In the genomic region with DNA sequence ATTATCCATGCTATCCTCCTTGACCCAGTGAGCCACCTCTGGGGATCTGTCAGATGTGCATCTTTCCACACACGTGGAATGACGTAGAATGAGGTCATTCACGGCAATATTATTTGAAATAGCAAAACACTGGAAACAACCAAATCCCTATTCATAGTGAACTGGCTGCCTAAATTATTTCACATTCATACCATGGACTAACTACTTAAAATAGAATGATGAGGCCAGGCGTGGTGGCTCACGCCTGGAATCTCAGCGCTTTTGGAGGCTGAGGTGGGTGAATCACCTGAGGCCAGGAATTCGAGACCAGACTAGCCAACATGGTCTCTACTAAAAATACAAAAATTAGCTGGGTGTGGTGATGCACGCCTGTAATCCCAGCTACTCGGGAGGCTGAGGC, we compare ENCODE assay signal across 16 cellular contexts.
DNase-seq lines count a peak whose midpoint lies in the region; ATAC-seq and TF ChIP-seq lines count a peak whose summit lies in the region.
"Had no signal": no experiment of that assay in that cellular context is flagged by ENCODE, and none has a peak within 500 bp of the region (broad histone marks: within the 10 kb centered on the region; RNA-seq: fewer than 3 reads in every experiment).

No MANE protein-coding gene starts in this region.

- H3K27me3 ChIP-seq in HUES6 (ENCODE audit: control insufficient read depth, insufficient read depth, low read length) (no peaks in the 10 kb centered on the region), RWPE2 (ENCODE audit: insufficient read depth, poor library complexity, severe bottlenecking) (no peaks in the 10 kb centered on the region), foreskin keratinocyte (no peaks in the 10 kb centered on the region)
- H3K27me3 ChIP-seq: BE2C had no signal

- H3K9me3 ChIP-seq in HUES6 (ENCODE audit: control insufficient read depth, insufficient read depth, low read depth, low read length) (no peaks in the 10 kb centered on the region), RWPE2 (ENCODE audit: severe bottlenecking) (no peaks in the 10 kb centered on the region)
- H3K9me3 ChIP-seq: BE2C had no signal

- no peak for DNase-seq in RWPE2 (ENCODE audit: low spot score)
- DNase-seq in foreskin keratinocyte, result peak; percentile 63 to 76
- DNase-seq in activated T-cell treated with anti-CD3 and anti-CD28 coated beads for 4 hours, result no peak
- no peak for DNase-seq in ureter (ENCODE audit: low spot score)
- DNase-seq: BE2C; CD4-positive, alpha-beta memory T cell; DMS79; NCI-H1105 treated with DMSO at 0.1 percent for 48 hours; NCI-H1694 treated with DMSO at 0.1 percent for 48 hours; NCI-H2107; NCI-H226; NCI-H524 treated with DMSO at 0.1 percent for 48 hours; SIG-M5 had no signal

- H3K4me1 ChIP-seq in HUES6 (ENCODE audit: control insufficient read depth, insufficient read depth, low read length), result peaks cover 58% of the 10 kb centered on the region
- H3K4me1 ChIP-seq in RWPE2 (ENCODE audit: insufficient read depth, poor library complexity, severe bottlenecking), result peaks cover 31% of the 10 kb centered on the region
- H3K4me1 ChIP-seq in foreskin keratinocyte, result peaks cover 9% of the 10 kb centered on the region
- H3K4me1 ChIP-seq: BE2C had no signal

- H3K27ac ChIP-seq in HUES6 (ENCODE audit: low read depth, low read length) (peak overlapping the region; percentile 12; the same call in 1 of the 2 replicates), RWPE2 (ENCODE audit: poor library complexity, severe bottlenecking) (peak overlapping the region; percentile 78), foreskin keratinocyte (no peak overlapping the region)

- H3K36me3 ChIP-seq in HUES6 (ENCODE audit: control insufficient read depth, insufficient read depth, low read length) (no peaks in the 10 kb centered on the region), RWPE2 (ENCODE audit: low read depth) (no peaks in the 10 kb centered on the region; the same call in 1 of the 2 replicates)
- H3K36me3 ChIP-seq: BE2C had no signal

- H3K4me3 ChIP-seq in HUES6 (ENCODE audit: low read depth, low read length) (no peak overlapping the region; the same call in 1 of the 2 replicates), RWPE2 (ENCODE audit: severe bottlenecking) (no peak overlapping the region)

- ATAC-seq in RWPE2 (ENCODE audit: low read depth), result peak; percentile 19; the same call in 1 of the 3 replicates
- ATAC-seq in foreskin keratinocyte, result peak; percentile 61
- no peak for ATAC-seq in GM18505 (IDR thresholded peaks at IDR 0.05; ENCODE audit: unreplicated experiment)
- ATAC-seq in GM21529 (IDR thresholded peaks at IDR 0.05; ENCODE audit: unreplicated experiment), result no peak

- TF ChIP-seq CTCF in RWPE2 (IDR thresholded peaks at IDR 0.05; ENCODE audit: poor library complexity, severe bottlenecking) (no peak), foreskin keratinocyte (conservative IDR thresholded peaks at IDR 0.05) (no peak)

- TF ChIP-seq POLR2A in GM18505 (IDR thresholded peaks at IDR 0.05; ENCODE audit: borderline replicate concordance, extremely low read depth, insufficient read depth, insufficient read length), result no peak

- peak overlapping the region; percentile 36 for H3K9ac ChIP-seq in HUES6 (ENCODE audit: low read length)

Comparison
In these comparisons a context has a peak if more than half of its experiments do, and no peak if none do; other contexts are left out.
1. ATAC-seq: peak in RWPE2 (single experiment) and foreskin keratinocyte (single experiment); none in GM18505 (single experiment) and GM21529 (single experiment).
2. DNase-seq: peak in foreskin keratinocyte (2 of 2); none in RWPE2 (single experiment), activated T-cell treated with anti-CD3 and anti-CD28 coated beads for 4 hours (single experiment) and ureter (single experiment).